32 cellular contexts compared by ENCODE assay signal in the genomic region with DNA sequence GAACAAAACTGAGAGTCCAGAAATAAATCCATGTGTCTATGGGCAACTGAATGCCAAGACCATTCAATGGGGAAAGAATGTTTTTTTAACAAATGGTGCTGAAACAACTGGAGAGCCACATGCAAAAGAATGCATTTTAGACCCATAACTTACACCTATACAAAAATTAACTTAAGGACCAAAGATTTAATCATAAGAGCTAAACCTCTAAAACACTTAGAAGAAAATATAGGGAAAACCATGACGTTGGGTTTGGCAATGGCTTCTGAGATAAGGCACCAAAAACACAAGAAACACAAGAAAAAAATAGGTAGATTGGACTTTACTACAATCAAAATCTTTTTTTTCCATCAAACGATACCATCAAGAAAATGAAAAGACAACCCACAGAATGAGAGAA.
"Had no signal": no experiment of that assay in that cellular context is flagged by ENCODE, and none has a peak within 500 bp of the region (broad histone marks: within the 10 kb centered on the region; RNA-seq: fewer than 3 reads in every experiment).

No MANE protein-coding gene starts in this region.

- DNase-seq: activated effector memory CD4-positive, alpha-beta T cell treated with anti-CD3 and anti-CD28 coated beads, Interleukin-2, amount 50 U/mL, for 16 hours; activated effector memory CD4-positive, alpha-beta T cell treated with Interleukin-2 at 50 U/mL for 16 hours; activated gamma-delta T cell treated with Interleukin-2 at 50 U/mL for 16 hours; activated naive CD4-positive, alpha-beta T cell; activated naive CD4-positive, alpha-beta T cell treated with anti-CD3 and anti-CD28 coated beads for 36 hours; activated naive CD4-positive, alpha-beta T cell treated with anti-CD3 and anti-CD28 coated beads, Interleukin-2, amount 10 ng/mL, durations not matched to agents 7 days and 5 days; activated naive CD4-positive, alpha-beta T cell treated with anti-CD3 and anti-CD28 coated beads, Interleukin-2, amount 50 U/mL, for 16 hours; activated naive CD4-positive, alpha-beta T cell treated with Interleukin-2 at 50 U/mL for 16 hours; activated naive CD8-positive, alpha-beta T cell treated with anti-CD3 and anti-CD28 coated beads for 36 hours; activated naive CD8-positive, alpha-beta T cell treated with anti-CD3 and anti-CD28 coated beads, Interleukin-2, amount 10 ng/mL, durations not matched to agents 7 days and 5 days; activated naive CD8-positive, alpha-beta T cell treated with anti-CD3 and anti-CD28 coated beads, Interleukin-2, amount 50 U/mL, for 24 hours; activated T-cell treated with anti-CD3 and anti-CD28 coated beads, Interleukin-2, amount 50 U/mL, for 1 hour; activated T-cell treated with anti-CD3 and anti-CD28 coated beads, Interleukin-2, amount 50 U/mL, for 24 hours; activated T-cell treated with anti-CD3 and anti-CD28 coated beads, Interleukin-2, amount 50 U/mL, for 4 hours; activated T-cell treated with anti-CD3 and anti-CD28 coated beads, Interleukin-2, amount 50 U/mL, for 48 hours; activated T-cell treated with anti-CD3 and anti-CD28 coated beads, Interleukin-2, amount 50 U/mL, for 72 hours; adrenal gland; amniotic stem cell; amygdala; anterior cingulate cortex; body of pancreas; brain microvascular endothelial cell; caudate nucleus; central memory CD4-positive, alpha-beta T cell; cerebellar nuclear complex had no signal

- H3K4me1 ChIP-seq: adrenal gland, body of pancreas, breast epithelium had no signal

- H3K27ac ChIP-seq: adrenal gland, ascending aorta, body of pancreas, breast epithelium, cardiac muscle cell had no signal

- FAIRE-seq: astrocyte, bronchial epithelial cell had no signal

- H3K27me3 ChIP-seq: adrenal gland, ascending aorta, body of pancreas, brain microvascular endothelial cell, breast epithelium, cardiac muscle cell had no signal

- ATAC-seq: activated naive CD4-positive, alpha-beta T cell treated with anti-CD3 and anti-CD28 coated beads, Interleukin-2, amount 50 U/mL, for 72 hours; activated naive CD8-positive, alpha-beta T cell treated with anti-CD3 and anti-CD28 coated beads, Interleukin-2, amount 50 U/mL, for 24 hours; activated T-cell treated with anti-CD3 and anti-CD28 coated beads, Interleukin-2, amount 50 U/mL, for 4 hours; activated T-cell treated with anti-CD3 and anti-CD28 coated beads, Interleukin-2, amount 50 U/mL, for 72 hours; activated T-helper 17 cell treated with anti-CD3 and anti-CD28 coated beads, Interleukin-2, amount 50 U/mL, for 72 hours; body of pancreas had no signal

- H3K9me3 ChIP-seq: adrenal gland, body of pancreas, breast epithelium had no signal

- H3K4me3 ChIP-seq: adrenal gland, ascending aorta, body of pancreas, breast epithelium, cardiac muscle cell had no signal

- H3K36me3 ChIP-seq: adrenal gland, ascending aorta, brain microvascular endothelial cell, breast epithelium, cardiac muscle cell had no signal
